8 cellular contexts compared by ENCODE assay signal in the genomic region with DNA sequence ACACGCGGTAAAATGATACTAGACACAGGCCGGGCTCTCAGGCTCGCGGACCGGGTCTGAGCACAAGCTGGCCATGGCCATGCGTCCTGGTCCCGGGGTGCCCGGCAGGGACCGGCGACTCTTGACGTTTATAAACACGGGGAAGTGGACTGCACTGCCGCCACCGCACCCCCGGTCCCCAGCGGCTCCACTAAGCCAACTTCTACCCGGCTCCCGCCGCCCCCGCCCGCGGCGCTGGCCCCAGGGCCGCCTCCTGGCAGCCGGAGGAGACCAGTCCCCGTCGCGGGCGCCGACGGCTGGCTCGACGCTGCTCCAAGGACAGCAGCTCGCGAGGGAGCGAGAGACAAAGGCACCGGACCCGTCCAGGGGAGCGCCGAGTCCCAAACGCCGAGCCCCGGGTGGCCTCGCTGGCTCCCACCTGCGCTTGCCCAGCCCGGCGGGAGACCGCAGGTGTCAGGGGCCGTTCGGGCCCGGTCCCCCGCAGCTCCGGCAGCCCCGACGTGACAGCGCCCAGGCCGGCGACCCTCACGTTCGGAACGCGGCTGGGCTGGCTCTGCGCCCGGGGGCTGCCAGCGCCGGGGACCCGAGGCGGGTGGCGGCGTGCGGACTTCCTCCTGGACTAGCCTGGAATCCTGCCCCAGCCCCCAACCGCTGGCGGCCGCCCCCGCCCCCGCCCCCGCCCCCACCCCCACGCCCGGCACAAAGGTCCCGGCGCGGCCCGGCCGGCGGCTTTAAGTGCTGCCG. TPM values are rescaled to one million over a fixed set of nuclear protein-coding genes. Genes with fewer than 3 reads are reported as not detected.
A peak's percentile ranks its signal among the peaks of the same experiment; 100 is the strongest.
DNase-seq lines count a peak whose midpoint lies in the region; ATAC-seq, FAIRE-seq and TF ChIP-seq lines count a peak whose summit lies in the region.

No MANE protein-coding gene starts in this region.

- ATAC-seq in HG02623 (IDR thresholded peaks at IDR 0.05; ENCODE audit: unreplicated experiment): peak; percentile 20
- ATAC-seq in left cardiac atrium: peak; percentile 32 to 51

- H3K4me1 ChIP-seq in NT2/D1 (ENCODE audit: insufficient read depth, insufficient read length): no peaks in the 10 kb centered on the region

- no peaks in the 10 kb centered on the region for H3K9me3 ChIP-seq in NT2/D1 (ENCODE audit: insufficient read depth, low read length)

- peak overlapping the region; percentile 84 for H3K4me3 ChIP-seq in NT2/D1 (ENCODE audit: insufficient read length, low read depth)

- TF ChIP-seq CTCF in GM13977 (IDR thresholded peaks at IDR 0.05; ENCODE audit: extremely low read depth, insufficient read depth, missing control alignments): no peak

- FAIRE-seq in HTR-8/SVneo (lab: Jason Lieb, UNC): no peak

- H3K27me3 ChIP-seq in NT2/D1 (ENCODE audit: insufficient read depth, insufficient read length): no peaks in the 10 kb centered on the region

- H3K9ac ChIP-seq in NT2/D1 (ENCODE audit: insufficient read length, low read depth): peak overlapping the region; percentile 90

- DNase-seq in GM13977 (ENCODE audit: low spot score): peak; percentile 38
- DNase-seq in NT2/D1 (ENCODE audit: low read depth, low spot score): no peak
- peak; percentile 68 for DNase-seq in left cardiac atrium
- peak; percentile 27 to 91 (median 44) for DNase-seq in posterior cingulate gyrus
- DNase-seq in SIG-M5 treated with dmso at 0.1 percent for 504 hours (lab: John Stamatoyannopoulos, UW; ENCODE audit: unreplicated experiment): no peak
- no peak for DNase-seq in HTR-8/SVneo (ENCODE audit: insufficient read length, low spot score)

- H3K4me3 Mint-ChIP-seq in activated naive CD8-positive, alpha-beta T cell: peak overlapping the region; percentile 84

- peaks cover 30% of the 10 kb centered on the region for H3K36me3 ChIP-seq in NT2/D1 (ENCODE audit: insufficient read depth, insufficient read length, low read length)

- intact Hi-C loops in left cardiac atrium (cut with DNase I) (no loop called here), posterior cingulate gyrus (cut with DNase I) (loop anchor here (5.0 kb wide), 1 partner anchor 50 kb away; no protein-coding TSS in a partner anchor)

- H3K27ac Mint-ChIP-seq in activated naive CD8-positive, alpha-beta T cell: peak overlapping the region; percentile 82

- H3K9me3 Mint-ChIP-seq in activated naive CD8-positive, alpha-beta T cell (ENCODE audit: low read depth): no peaks in the 10 kb centered on the region

- in situ Hi-C loops in GM13977 (cut with MboI; ENCODE audit: low pct_unique_long_range_greater_than_20kb, low sequenced_read_pairs, unreplicated experiment): no loop called here

- H3K27me3 Mint-ChIP-seq in activated naive CD8-positive, alpha-beta T cell: no peaks in the 10 kb centered on the region

- H3K4me1 Mint-ChIP-seq in activated naive CD8-positive, alpha-beta T cell (ENCODE audit: low read depth): peaks cover 59% of the 10 kb centered on the region

- no peaks in the 10 kb centered on the region for H3K36me3 Mint-ChIP-seq in activated naive CD8-positive, alpha-beta T cell

RNA-seq across cellular contexts. Expression of a gene that starts 0.5 kb away (rescaled TPM):
- total RNA-seq in left cardiac atrium: 100 to 1,000 TPM; 462 to 660 TPM

Comparison
In these comparisons a context has a peak if more than half of its experiments do, and no peak if none do; other contexts are left out.
1. DNase-seq: peak in GM13977 (single experiment), left cardiac atrium (single experiment) and posterior cingulate gyrus (10 of 10); none in NT2/D1 (single experiment), SIG-M5 treated with dmso at 0.1 percent for 504 hours (single experiment) and HTR-8/SVneo (single experiment).